In genomic region chr9:134025606-134026541, GRCh38 we compare ENCODE assay signal across 1 cellular context.
TF ChIP-seq lines count a peak whose summit lies in the region.

No MANE protein-coding gene starts in this region.

TF ChIP-seq in HepG2, 621 proteins besides CTCF, POLR2A, EP300 and RAD21 (continued from another document and continues in another):
- TF ChIP-seq MXD3 (CRISPR knock-in tag; IDR thresholded peaks at IDR 0.05), result peak; percentile 30; the same call in 1 of the 2 replicates
- no peak for TF ChIP-seq SRY (CRISPR knock-in tag; IDR thresholded peaks at IDR 0.05)
- TF ChIP-seq ADNP (CRISPR knock-in tag; IDR thresholded peaks at IDR 0.05), result no peak
- no peak for TF ChIP-seq DPF2 (CRISPR knock-in tag; IDR thresholded peaks at IDR 0.05; ENCODE audit: borderline replicate concordance, low read depth)
- no peak for TF ChIP-seq ZNF644 (CRISPR knock-in tag; IDR thresholded peaks at IDR 0.05; ENCODE audit: low read depth)
- no peak for TF ChIP-seq MTA3 (CRISPR knock-in tag; IDR thresholded peaks at IDR 0.05)
- TF ChIP-seq SOX13 (IDR thresholded peaks at IDR 0.05), result no peak
- TF ChIP-seq SOX13 (CRISPR knock-in tag; conservative IDR thresholded peaks at IDR 0.05 in 1 of 2, IDR thresholded peaks at IDR 0.05 in 1 of 2), result no peak
- TF ChIP-seq BORCS8-MEF2B (CRISPR knock-in tag; IDR thresholded peaks at IDR 0.05), result no peak
- no peak for TF ChIP-seq HMG20B (CRISPR knock-in tag; conservative IDR thresholded peaks at IDR 0.05)
- no peak for TF ChIP-seq TERF1 (CRISPR knock-in tag; IDR thresholded peaks at IDR 0.05)
- no peak for TF ChIP-seq ELK4 (CRISPR knock-in tag; IDR thresholded peaks at IDR 0.05; ENCODE audit: borderline replicate concordance)
- no peak for TF ChIP-seq GLMP (CRISPR knock-in tag; IDR thresholded peaks at IDR 0.05; ENCODE audit: borderline replicate concordance)
- no peak for TF ChIP-seq MLXIP (CRISPR knock-in tag; IDR thresholded peaks at IDR 0.05; ENCODE audit: borderline replicate concordance)
- TF ChIP-seq BHLHE40 (IDR thresholded peaks at IDR 0.05; ENCODE audit: low read length), result no peak
- TF ChIP-seq HOXA9 (CRISPR knock-in tag; IDR thresholded peaks at IDR 0.05; ENCODE audit: borderline replicate concordance), result no peak
- peak; percentile 35; the same call in 1 of the 2 replicates for TF ChIP-seq ZSCAN29 (CRISPR knock-in tag; conservative IDR thresholded peaks at IDR 0.05)
- no peak for TF ChIP-seq ZBTB33 (CRISPR knock-in tag; IDR thresholded peaks at IDR 0.05)
- no peak for TF ChIP-seq ZNF567 (CRISPR knock-in tag; IDR thresholded peaks at IDR 0.05; ENCODE audit: borderline replicate concordance)
- TF ChIP-seq NR0B2 (CRISPR knock-in tag; IDR thresholded peaks at IDR 0.05), result no peak
- TF ChIP-seq AFF4 (CRISPR knock-in tag; IDR thresholded peaks at IDR 0.05), result 0 out of 2 replicates have a peak, but pooled peaks have one; percentile 19
- TF ChIP-seq UBTF (CRISPR knock-in tag; IDR thresholded peaks at IDR 0.05), result no peak
- no peak for TF ChIP-seq HBP1 (CRISPR knock-in tag; IDR thresholded peaks at IDR 0.05; ENCODE audit: low read depth)
- TF ChIP-seq ZNF784 (CRISPR knock-in tag; IDR thresholded peaks at IDR 0.05; ENCODE audit: borderline replicate concordance), result no peak
- TF ChIP-seq YEATS4 (CRISPR knock-in tag; IDR thresholded peaks at IDR 0.05; ENCODE audit: borderline replicate concordance), result peak; percentile 57
- no peak for TF ChIP-seq PRPF4 (IDR thresholded peaks at IDR 0.05; ENCODE audit: low read depth, low read length, poor library complexity, severe bottlenecking)
- no peak for TF ChIP-seq GLI4 (CRISPR knock-in tag; IDR thresholded peaks at IDR 0.05; ENCODE audit: borderline replicate concordance)
- no peak for TF ChIP-seq KDM1A (CRISPR knock-in tag; IDR thresholded peaks at IDR 0.05)
- TF ChIP-seq ZNF781 (CRISPR knock-in tag; IDR thresholded peaks at IDR 0.05; ENCODE audit: borderline replicate concordance, not compliant biosample characterization), result no peak
- TF ChIP-seq MATR3 (CRISPR knock-in tag; IDR thresholded peaks at IDR 0.05), result no peak
- TF ChIP-seq ZNF441 (CRISPR knock-in tag; IDR thresholded peaks at IDR 0.05; ENCODE audit: borderline replicate concordance), result peak; percentile 67
- TF ChIP-seq ZNF580 (CRISPR knock-in tag; IDR thresholded peaks at IDR 0.05; ENCODE audit: borderline replicate concordance, low read depth), result no peak
- no peak for TF ChIP-seq ZFP41 (CRISPR knock-in tag; IDR thresholded peaks at IDR 0.05; ENCODE audit: borderline replicate concordance)
- TF ChIP-seq ZBTB39 (CRISPR knock-in tag; IDR thresholded peaks at IDR 0.05), result no peak
- no peak for TF ChIP-seq REL (CRISPR knock-in tag; conservative IDR thresholded peaks at IDR 0.05)
- TF ChIP-seq FOXJ3 (CRISPR knock-in tag; IDR thresholded peaks at IDR 0.05; ENCODE audit: borderline replicate concordance), result no peak
- 0 out of 2 replicates have a peak, but pooled peaks have one; percentile 44 for TF ChIP-seq SMAD1 (CRISPR knock-in tag; IDR thresholded peaks at IDR 0.05; ENCODE audit: borderline replicate concordance, low read depth)
- no peak for TF ChIP-seq NAIF1 (CRISPR knock-in tag; IDR thresholded peaks at IDR 0.05; ENCODE audit: borderline replicate concordance)
